ENCODE assay signal across 18 cellular contexts in the genomic region with DNA sequence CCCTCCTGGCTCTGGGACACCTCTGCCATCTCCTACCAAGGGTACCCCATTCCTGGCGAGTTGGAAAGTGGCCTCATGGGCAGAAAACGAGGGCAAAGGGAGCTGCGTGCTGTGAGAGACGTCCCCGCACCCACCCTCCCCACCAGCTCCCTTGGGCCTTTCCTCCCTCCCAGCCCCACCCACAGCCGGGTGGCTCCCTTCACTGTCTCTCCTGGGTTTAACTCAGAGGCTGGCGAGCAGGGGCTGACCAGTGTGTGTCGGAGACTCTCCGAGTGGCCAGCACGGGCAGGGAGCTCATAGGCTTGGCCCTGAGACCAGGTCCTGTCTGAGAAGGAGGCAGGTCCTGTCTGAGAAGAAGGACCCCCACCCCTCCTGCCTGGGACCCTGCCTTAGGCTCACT.
"Had no signal": no experiment of that assay in that cellular context is flagged by ENCODE, and none has a peak within 500 bp of the region (broad histone marks: within the 10 kb centered on the region; RNA-seq: fewer than 3 reads in every experiment).

No MANE protein-coding gene starts in this region.

- H3K9me3 ChIP-seq: breast epithelium, gastrocnemius medialis, left ventricle myocardium inferior, prostate gland, testis had no signal

- H3K27ac ChIP-seq: gastrocnemius medialis, left ventricle myocardium inferior, prostate gland, SJSA1, testis had no signal

- H3K4me1 Mint-ChIP-seq: activated naive CD4-positive, alpha-beta T cell treated with anti-CD3 and anti-CD28 coated beads, Interleukin-2, amount 50 U/mL, for 24 hours had no signal

- H3K36me3 ChIP-seq: breast epithelium, gastrocnemius medialis, left ventricle myocardium inferior, prostate gland, SJSA1 had no signal

- ATAC-seq: activated CD8-positive, alpha-beta memory T cell treated with anti-CD3 and anti-CD28 coated beads, Interleukin-2, amount 10 ng/mL, durations not matched to agents 7 days and 5 days; gastrocnemius medialis; sciatic nerve had no signal

- DNase-seq: activated CD4-positive, alpha-beta T cell treated with anti-CD3 and anti-CD28 coated beads, Interleukin-2, amount 50 U/mL, for 4 hours; activated CD4-positive, CD25-positive, alpha-beta regulatory T cell treated with anti-CD3 and anti-CD28 coated beads, Interleukin-2, amount 50 U/mL, for 72 hours; activated CD8-positive, alpha-beta memory T cell treated with anti-CD3 and anti-CD28 coated beads, Interleukin-2, amount 10 ng/mL, durations not matched to agents 7 days and 5 days; activated effector memory CD4-positive, alpha-beta T cell treated with Interleukin-2 at 50 U/mL for 16 hours; activated T-cell treated with anti-CD3 and anti-CD28 coated beads, Interleukin-2, amount 50 U/mL, for 24 hours; amniotic stem cell; gastrocnemius medialis; kidney; left ventricle myocardium inferior; mesendoderm; stimulated activated CD4-positive, alpha-beta T cell treated with anti-CD3 and anti-CD28 coated beads, Interleukin-2, amount 100 ng/mL, for 48 hours; stimulated activated naive CD4-positive, alpha-beta T cell treated with Interleukin-2 at 50 U/mL for 16 hours; testis had no signal

- H3K4me3 ChIP-seq: breast epithelium, gastrocnemius medialis, left ventricle myocardium inferior, prostate gland, SJSA1, testis had no signal

- H3K27ac Mint-ChIP-seq: activated CD8-positive, alpha-beta memory T cell treated with anti-CD3 and anti-CD28 coated beads, Interleukin-2, amount 10 ng/mL, durations not matched to agents 7 days and 5 days; activated naive CD4-positive, alpha-beta T cell treated with anti-CD3 and anti-CD28 coated beads, Interleukin-2, amount 50 U/mL, for 24 hours; activated T-cell treated with anti-CD3 and anti-CD28 coated beads, Interleukin-2, amount 50 U/mL, for 24 hours had no signal

- H3K4me3 Mint-ChIP-seq: activated CD8-positive, alpha-beta memory T cell treated with anti-CD3 and anti-CD28 coated beads, Interleukin-2, amount 10 ng/mL, durations not matched to agents 7 days and 5 days; activated naive CD4-positive, alpha-beta T cell treated with anti-CD3 and anti-CD28 coated beads, Interleukin-2, amount 50 U/mL, for 24 hours; activated T-cell treated with anti-CD3 and anti-CD28 coated beads, Interleukin-2, amount 50 U/mL, for 24 hours had no signal

- H3K27me3 ChIP-seq: breast epithelium, SJSA1, testis had no signal

- H3K9me3 Mint-ChIP-seq: activated naive CD4-positive, alpha-beta T cell treated with anti-CD3 and anti-CD28 coated beads, Interleukin-2, amount 50 U/mL, for 24 hours; activated T-cell treated with anti-CD3 and anti-CD28 coated beads, Interleukin-2, amount 50 U/mL, for 24 hours had no signal

- H3K36me3 Mint-ChIP-seq: activated CD8-positive, alpha-beta memory T cell treated with anti-CD3 and anti-CD28 coated beads, Interleukin-2, amount 10 ng/mL, durations not matched to agents 7 days and 5 days; activated naive CD4-positive, alpha-beta T cell treated with anti-CD3 and anti-CD28 coated beads, Interleukin-2, amount 50 U/mL, for 24 hours had no signal
